In the genomic region with DNA sequence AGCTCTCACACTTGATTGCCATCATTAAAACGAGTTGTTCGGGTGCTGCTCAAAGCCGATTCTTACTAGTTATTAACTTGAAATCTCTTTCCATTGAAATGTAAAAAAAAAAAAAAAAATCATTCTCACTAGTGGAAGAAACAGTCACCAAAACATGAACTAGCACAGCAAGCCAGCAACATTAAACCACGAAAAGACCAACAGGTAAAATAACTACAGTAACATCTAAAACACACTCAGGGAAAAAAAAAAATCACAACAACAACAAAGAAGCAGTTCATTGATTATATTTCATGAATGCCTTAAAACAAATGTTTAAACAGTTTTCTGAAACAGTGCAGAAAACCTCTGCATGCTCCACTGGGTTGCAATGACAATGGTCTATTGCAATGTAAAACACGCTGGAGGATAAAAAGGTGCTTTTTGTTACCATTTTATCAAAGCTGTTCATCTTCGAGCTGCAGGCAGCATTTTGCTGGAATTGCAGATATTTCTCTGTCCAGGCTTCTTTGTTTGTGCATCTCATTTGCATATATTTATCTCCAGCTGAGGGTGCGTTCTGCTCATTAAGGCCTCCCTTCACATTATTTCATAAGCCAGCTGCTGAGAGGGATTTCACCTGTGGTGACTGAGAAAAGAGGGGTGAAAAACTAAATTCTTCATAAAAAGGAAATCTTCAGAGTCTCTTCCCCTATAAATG, we compare ENCODE assay signal across 15 cellular contexts.
DNase-seq lines count a peak whose midpoint lies in the region; ATAC-seq and TF ChIP-seq lines count a peak whose summit lies in the region.
"Had no signal": no experiment of that assay in that cellular context is flagged by ENCODE, and none has a peak within 500 bp of the region (broad histone marks: within the 10 kb centered on the region; RNA-seq: fewer than 3 reads in every experiment).

No MANE protein-coding gene starts in this region.

- intact Hi-C loops in breast epithelium (cut with DNase I; ENCODE audit: low total_unique reads), result no loop called here
- intact Hi-C loops in mammary epithelial cell (cut with micrococcal nuclease), result no loop called here
- intact Hi-C loops in esophagus squamous epithelium (cut with DNase I), result no loop called here
- intact Hi-C loops in ovary (cut with DNase I), result loop anchor here in 3 of 4 donors (5.0 to 10.0 kb wide), 4 partner anchors 115 to 262 kb away; partner anchors contain the start of gene MEIS1 (in 1 of the 3)
- intact Hi-C loops in posterior vena cava (cut with DNase I), result loop anchor here in 1 of 2 donors (5.0 kb wide), 1 partner anchor 153 kb away; no protein-coding TSS in a partner anchor

- no peaks in the 10 kb centered on the region for H3K36me3 ChIP-seq in breast epithelium
- H3K36me3 ChIP-seq in mammary epithelial cell (ENCODE audit: insufficient read depth, low read length), result no peaks in the 10 kb centered on the region
- H3K36me3 ChIP-seq in esophagus squamous epithelium, result no peaks in the 10 kb centered on the region
- H3K36me3 ChIP-seq in ovary, result no peaks in the 10 kb centered on the region

- H3K27ac ChIP-seq in breast epithelium, result peak overlapping the region; percentile 45 to 49
- no peak overlapping the region for H3K27ac ChIP-seq in mammary epithelial cell (ENCODE audit: insufficient read depth, low read depth, low read length)
- peak overlapping the region; percentile 18 to 76 (median 62) for H3K27ac ChIP-seq in esophagus squamous epithelium
- no peak overlapping the region for H3K27ac ChIP-seq in ovary

- TF ChIP-seq CTCF in breast epithelium (IDR thresholded peaks at IDR 0.05) (no peak), mammary epithelial cell (conservative IDR thresholded peaks at IDR 0.05 in 1 of 2, IDR thresholded peaks at IDR 0.05 in 1 of 2; ENCODE audit: extremely low read depth in 1 of 2, insufficient read depth in 1 of 2, low read depth in 1 of 2, low read length in 2 of 2) (no peak), esophagus squamous epithelium (IDR thresholded peaks at IDR 0.05) (no peak), ovary (IDR thresholded peaks at IDR 0.05) (no peak)

- H3K9ac ChIP-seq in mammary epithelial cell (ENCODE audit: insufficient read depth, low read length), result no peak overlapping the region

- no peaks in the 10 kb centered on the region for H3K4me1 ChIP-seq in breast epithelium
- H3K4me1 ChIP-seq in mammary epithelial cell (ENCODE audit: insufficient read depth, low read length), result no peaks in the 10 kb centered on the region
- peaks cover 0 to 33% (median 8%) of the 10 kb centered on the region in 3 donors for H3K4me1 ChIP-seq in esophagus squamous epithelium
- peaks cover 4% of the 10 kb centered on the region for H3K4me1 ChIP-seq in ovary (ENCODE audit: insufficient read depth)

- H4K20me1 ChIP-seq in mammary epithelial cell (ENCODE audit: insufficient read depth, low read length), result no peaks in the 10 kb centered on the region

- ATAC-seq in HG03432 (IDR thresholded peaks at IDR 0.05; ENCODE audit: unreplicated experiment), result no peak
- ATAC-seq: stimulated activated naive CD8-positive, alpha-beta T cell treated with anti-CD3 and anti-CD28 coated beads, Interleukin-15, Interleukin-2, amounts not matched to agents 100 U/mL and 50 U/mL, for 24 hours had no signal

- no peak overlapping the region for H3K4me2 ChIP-seq in mammary epithelial cell (ENCODE audit: insufficient read depth, low read depth, low read length)

- TF ChIP-seq POLR2A in breast epithelium (IDR thresholded peaks at IDR 0.05), result no peak
- no peak for TF ChIP-seq POLR2A in esophagus squamous epithelium (IDR thresholded peaks at IDR 0.05)
- no peak for TF ChIP-seq POLR2A in ovary (IDR thresholded peaks at IDR 0.05)

- dilution Hi-C loops in mammary epithelial cell (cut with HindIII; ENCODE audit: low sequenced_read_pairs), result no loop called here

- WGBS in mammary epithelial cell (ENCODE audit: low coverage, missing lambda C conversion rate), result 80% methylated on average over 7 of the region's 7 CpGs
- 56 to 75% methylated on average over 7 of the region's 7 CpGs for WGBS in esophagus squamous epithelium, 2 donors
- WGBS in ovary, 3 donors, result 45 to 87% (median 79%) methylated on average over 7 of the region's 7 CpGs

- H3K79me2 ChIP-seq in mammary epithelial cell (ENCODE audit: insufficient read depth, low read length), result no peaks in the 10 kb centered on the region

- no peak overlapping the region for H3K4me3 ChIP-seq in breast epithelium
- H3K4me3 ChIP-seq in mammary epithelial cell (replicated peaks in 1 of 3; ENCODE audit: insufficient read depth in 1 of 3, low read depth in 2 of 3, low read length in 3 of 3), result no peak overlapping the region
- H3K4me3 ChIP-seq in esophagus squamous epithelium, result no peak overlapping the region
- H3K4me3 ChIP-seq in ovary, result peak overlapping the region; percentile 16

- no peak for TF ChIP-seq EP300 in ovary (IDR thresholded peaks at IDR 0.05)

- DNase-seq in breast epithelium (ENCODE audit: low spot score in 2 of 2) (no peak), mammary epithelial cell (no peak), esophagus squamous epithelium (lab: John Stamatoyannopoulos, UW) (no peak), ovary (no peak), RKO (ENCODE audit: low spot score) (no peak), posterior vena cava (ENCODE audit: low spot score) (no peak), AG08395 (ENCODE audit: low spot score) (no peak)
- DNase-seq: activated CD4-positive, alpha-beta T cell treated with anti-CD3 and anti-CD28 coated beads for 1 hour; activated naive CD4-positive, alpha-beta T cell; CD4-positive, alpha-beta memory T cell; dermis blood vessel endothelial cell; NCI-H187 treated with DMSO at 0.1 percent for 48 hours; occipital lobe; stimulated activated naive CD8-positive, alpha-beta T cell treated with anti-CD3 and anti-CD28 coated beads, Interleukin-15, Interleukin-2, amounts not matched to agents 100 U/mL and 50 U/mL, for 24 hours had no signal

- H3K9me3 ChIP-seq in breast epithelium, result no peaks in the 10 kb centered on the region
- H3K9me3 ChIP-seq in mammary epithelial cell (replicated peaks; ENCODE audit: insufficient read depth, low read length), result no peaks in the 10 kb centered on the region
- H3K9me3 ChIP-seq in esophagus squamous epithelium, result no peaks in the 10 kb centered on the region
- H3K9me3 ChIP-seq in ovary, result no peaks in the 10 kb centered on the region

- H3K27me3 ChIP-seq in breast epithelium (no peaks in the 10 kb centered on the region), mammary epithelial cell (ENCODE audit: insufficient read depth, low read length) (no peaks in the 10 kb centered on the region), esophagus squamous epithelium (no peaks in the 10 kb centered on the region), ovary (no peaks in the 10 kb centered on the region)

- BruUV-seq in mammary epithelial cell (replicated peaks; lab: Mats Ljungman, UMichigan), result no TSS peak

- no peak overlapping the region for H2AFZ ChIP-seq in mammary epithelial cell (ENCODE audit: low read depth, low read length)

- CTCF ChIA-PET in mammary epithelial cell (lab: Charles Lee; ENCODE audit: low non-redundant PET), result no interaction called here

- in situ Hi-C loops in mammary epithelial cell (cut with MboI; ENCODE audit: low sequenced_read_pairs in 2 of 2), result no loop called here

Comparison
In these comparisons a context has a peak if more than half of its experiments do, and no peak if none do; other contexts are left out.
1. H3K27ac ChIP-seq: peak in breast epithelium (2 of 2) and esophagus squamous epithelium (4 of 4); none in mammary epithelial cell (single experiment) and ovary (0 of 2).
2. intact Hi-C loops: an anchor here in ovary (5.0 to 10.0 kb wide); none called in breast epithelium, mammary epithelial cell and esophagus squamous epithelium.